In genomic region chr6:108559884-108560462, GRCh38 we compare ENCODE assay signal across 8 cellular contexts. TPM values are rescaled to one million over a fixed set of nuclear protein-coding genes. Genes with fewer than 3 reads are reported as not detected.
DNase-seq lines count a peak whose midpoint lies in the region; ATAC-seq and TF ChIP-seq lines count a peak whose summit lies in the region.

No MANE protein-coding gene starts in this region.

- POLR2A ChIA-PET in CD8-positive, alpha-beta memory T cell (lab: Charles Lee): interaction anchor here (0.6 to 3.8 kb wide), 10 partner anchors 299 to 822 kb away, joined by 3 to 48 read pairs (median 4); partner anchors contain the start of genes CD164, CEP57L1, SESN1 and SNX3

- peak overlapping the region; percentile 93 for H3K56ac ChIP-seq in mesendoderm (ENCODE audit: low read length)

- peaks cover 0 to 8% of the 10 kb centered on the region in 2 donors for H3K27me3 Mint-ChIP-seq in CD8-positive, alpha-beta memory T cell

- peaks cover 33 to 41% (median 35%) of the 10 kb centered on the region in 3 donors for H3K4me1 Mint-ChIP-seq in CD8-positive, alpha-beta memory T cell

- peaks cover 8% of the 10 kb centered on the region for H3K79me1 ChIP-seq in mesendoderm (ENCODE audit: low read length)

- ATAC-seq in GM19438 (IDR thresholded peaks at IDR 0.05; ENCODE audit: low read depth, unreplicated experiment): peak; percentile 0

- peaks cover 0 to 25% (median 3%) of the 10 kb centered on the region in 3 donors for H3K36me3 Mint-ChIP-seq in CD8-positive, alpha-beta memory T cell

- H3K4me2 ChIP-seq in mesendoderm (ENCODE audit: low read length): peak overlapping the region; percentile 85

- CTCF ChIA-PET in CD8-positive, alpha-beta memory T cell (lab: Charles Lee): interaction anchor here (1.0 to 2.8 kb wide), 4 partner anchors 18 to 515 kb away, joined by 3 to 17 read pairs (median 4); no protein-coding TSS in a partner anchor

- no peak overlapping the region for H3K4ac ChIP-seq in mesendoderm (ENCODE audit: low read depth, low read length)

- TF ChIP-seq CTCF in tibial nerve (IDR thresholded peaks at IDR 0.05): peak in 2 of 5 experiments; percentile 13 to 26

- peaks cover 39% of the 10 kb centered on the region for H3K4me1 ChIP-seq in CD8-positive, alpha-beta memory T cell (ENCODE audit: insufficient read depth, low read length)
- H3K4me1 ChIP-seq in endocrine pancreas (ENCODE audit: control insufficient read depth, insufficient read depth, low read length): peaks cover 12% of the 10 kb centered on the region
- peaks cover 10% of the 10 kb centered on the region for H3K4me1 ChIP-seq in mesendoderm (ENCODE audit: control insufficient read depth, low read depth, low read length)
- peaks cover 0 to 45% (median 26%) of the 10 kb centered on the region in 4 donors for H3K4me1 ChIP-seq in tibial nerve

- TF ChIP-seq EP300 in tibial nerve (IDR thresholded peaks at IDR 0.05): no peak

- H3K4me3 ChIP-seq in CD8-positive, alpha-beta memory T cell (ENCODE audit: low read length): peak overlapping the region; percentile 88
- H3K4me3 ChIP-seq in endocrine pancreas (ENCODE audit: control insufficient read depth, insufficient read depth, low read length) (no peak overlapping the region), mesendoderm (ENCODE audit: low read length) (peak overlapping the region; percentile 65), tibial nerve (peak overlapping the region; percentile 70 to 97 (median 83))

- H3K9me3 Mint-ChIP-seq in CD8-positive, alpha-beta memory T cell: no peaks in the 10 kb centered on the region

- H4K5ac ChIP-seq in mesendoderm (ENCODE audit: low read length): no peak overlapping the region

- DNase-seq in CD8-positive, alpha-beta memory T cell: peak in 2 of 5 donors; percentile 5 to 40
- DNase-seq in NCI-H1105 treated with DMSO at 0.1 percent for 48 hours (lab: John Stamatoyannopoulos, UW) (peak; percentile 74), T1000 (lab: John Stamatoyannopoulos, UW) (peak; percentile 46), mesendoderm (peak; percentile 96), tibial nerve (ENCODE audit: low spot score in 2 of 2) (peak; percentile 47 to 48), OCI-M2 (lab: John Stamatoyannopoulos, UW; ENCODE audit: unreplicated experiment) (no peak)

- H3K18ac ChIP-seq in mesendoderm (ENCODE audit: low read length): peak overlapping the region; percentile 93

- H2AK5ac ChIP-seq in mesendoderm (ENCODE audit: low read length): no peak overlapping the region

- no peak overlapping the region for H4K8ac ChIP-seq in mesendoderm (ENCODE audit: low read depth, low read length)

- no peak overlapping the region for H2BK120ac ChIP-seq in mesendoderm (ENCODE audit: low read depth, low read length)

- H3K79me2 ChIP-seq in mesendoderm (ENCODE audit: control insufficient read depth, insufficient read depth, low read length): peaks cover 13% of the 10 kb centered on the region

- TF ChIP-seq POLR2A in tibial nerve (IDR thresholded peaks at IDR 0.05): peak in 1 of 2 donors; percentile 59

- peak overlapping the region; percentile 80 for H3K23ac ChIP-seq in mesendoderm (ENCODE audit: low read length)

- no peak overlapping the region for H2BK15ac ChIP-seq in mesendoderm (replicated peaks; ENCODE audit: low read depth)

- WGBS in mesendoderm (ENCODE audit: extremely low coverage, insufficient coverage, low lambda C conversion rate): no CpG with 5 or more reads among the region's 64 CpGs
- 0% methylated on average over 28 to 53 of the region's 64 CpGs for WGBS in tibial nerve, 2 donors

- peak overlapping the region; percentile 92 to 100 (median 98) for H3K4me3 Mint-ChIP-seq in CD8-positive, alpha-beta memory T cell

- peak overlapping the region; percentile 88 to 100 (median 95) for H3K27ac Mint-ChIP-seq in CD8-positive, alpha-beta memory T cell

- H3K27me3 ChIP-seq in CD8-positive, alpha-beta memory T cell (ENCODE audit: insufficient read depth, low read length, poor library complexity, severe bottlenecking): no peaks in the 10 kb centered on the region
- no peaks in the 10 kb centered on the region for H3K27me3 ChIP-seq in endocrine pancreas (ENCODE audit: control insufficient read depth, insufficient read depth, low read length)
- H3K27me3 ChIP-seq in mesendoderm (ENCODE audit: insufficient read depth, low read length, poor library complexity): no peaks in the 10 kb centered on the region
- H3K27me3 ChIP-seq in tibial nerve: no peaks in the 10 kb centered on the region

- no peaks in the 10 kb centered on the region for H3K9me3 ChIP-seq in CD8-positive, alpha-beta memory T cell (ENCODE audit: low read length)
- H3K9me3 ChIP-seq in endocrine pancreas (ENCODE audit: control insufficient read depth, low read length) (no peaks in the 10 kb centered on the region), tibial nerve (no peaks in the 10 kb centered on the region)

- peak overlapping the region; percentile 78 for H3K9ac ChIP-seq in endocrine pancreas (ENCODE audit: control insufficient read depth, insufficient read depth, low read length)
- peak overlapping the region; percentile 81 for H3K9ac ChIP-seq in mesendoderm (ENCODE audit: low read length)

- no peak overlapping the region for H2BK5ac ChIP-seq in mesendoderm (ENCODE audit: low read length)

- H3K27ac ChIP-seq in CD8-positive, alpha-beta memory T cell (ENCODE audit: low read depth, low read length): peak overlapping the region; percentile 99
- H3K27ac ChIP-seq in mesendoderm (ENCODE audit: low read depth, low read length) (peak overlapping the region; percentile 86), tibial nerve (peak overlapping the region; percentile 95 to 100 (median 98))

- H3K36me3 ChIP-seq in CD8-positive, alpha-beta memory T cell (ENCODE audit: insufficient read depth, low read length): no peaks in the 10 kb centered on the region
- H3K36me3 ChIP-seq in endocrine pancreas (ENCODE audit: control insufficient read depth, insufficient read depth, low read length) (no peaks in the 10 kb centered on the region), mesendoderm (ENCODE audit: control insufficient read depth, insufficient read depth, low read length) (no peaks in the 10 kb centered on the region), tibial nerve (peaks cover 0 to 11% (median 0%) of the 10 kb centered on the region in 3 donors)

RNA-seq across cellular contexts. Expression of gene FOXO3, which starts 0.7 kb away (rescaled TPM):
- 10 to 100 TPM; 14.1 to 15.0 TPM for total RNA-seq in CD8-positive, alpha-beta memory T cell
- polyA plus RNA-seq in CD8-positive, alpha-beta memory T cell: 31.1 TPM
- polyA plus RNA-seq in mesendoderm (2013, experiment 1 of 2): 14.4 TPM
- 14.2 TPM for polyA plus RNA-seq in mesendoderm (2013, experiment 2 of 2)
- 100 to 1,000 TPM; 146 to 200 (median 166) TPM for total RNA-seq in tibial nerve

Comparison
In these comparisons a context has a peak if more than half of its experiments do, and no peak if none do; other contexts are left out.
1. RNA of gene FOXO3, which starts 0.7 kb away (total RNA-seq): 146 to 200 TPM in tibial nerve; 14.1 to 15.0 TPM in CD8-positive, alpha-beta memory T cell; every median in the first group is over 4 times any median in the second.
2. Peak in every context shown above with its lines, with median percentiles within 50 percentile points of each other: H3K27ac ChIP-seq.